ENCODE assay signal across 10 cellular contexts in the genomic region with DNA sequence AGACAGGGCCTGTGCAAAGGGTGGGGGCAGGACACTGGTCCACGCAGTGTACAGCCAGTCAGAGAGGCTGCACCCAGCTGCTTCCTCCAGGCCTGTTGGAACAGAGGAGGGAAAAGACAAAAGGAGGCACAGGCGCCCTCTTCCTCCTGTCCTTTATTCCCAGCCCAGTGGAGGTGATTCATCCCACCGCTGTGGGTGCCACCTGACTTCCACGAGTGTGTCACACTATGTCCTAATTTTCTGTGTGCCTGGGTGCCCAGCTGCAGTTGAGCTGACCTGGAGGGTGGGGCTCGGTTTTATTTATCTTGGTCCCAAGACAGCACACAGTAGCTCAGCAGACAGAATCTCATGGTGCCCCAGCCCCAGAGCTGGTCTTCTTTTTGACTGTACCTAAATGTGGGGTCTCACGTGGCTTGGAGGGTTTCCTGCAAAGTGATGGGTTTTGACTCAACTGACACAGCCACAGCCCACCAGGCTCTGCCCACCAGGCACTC. TPM values are rescaled to one million over a fixed set of nuclear protein-coding genes. Genes with fewer than 3 reads are reported as not detected.
DNase-seq lines count a peak whose midpoint lies in the region; ATAC-seq, FAIRE-seq and TF ChIP-seq lines count a peak whose summit lies in the region.
"Had no signal": no experiment of that assay in that cellular context is flagged by ENCODE, and none has a peak within 500 bp of the region (broad histone marks: within the 10 kb centered on the region; RNA-seq: fewer than 3 reads in every experiment).

No MANE protein-coding gene starts in this region.

- no peak for TF ChIP-seq RAD21 in A549 (conservative IDR thresholded peaks at IDR 0.05 in 1 of 2, IDR thresholded peaks at IDR 0.05 in 1 of 2)

- intact Hi-C loops in breast epithelium (cut with DNase I; ENCODE audit: low total_unique reads) (no loop called here), prostate gland (cut with DNase I) (no loop called here)

- H3K27ac ChIP-seq in A549, result peak overlapping the region; percentile 38 to 43; a peak in 2 of 6 replicates
- peak overlapping the region; percentile 5 for H3K27ac ChIP-seq in KOPT-K1 (ENCODE audit: low read depth, low read length, poor library complexity, severe bottlenecking)
- H3K27ac ChIP-seq in breast epithelium, result peak overlapping the region; percentile 21 to 43
- H3K27ac ChIP-seq in prostate gland, result peak overlapping the region in 1 of 2 donors; percentile 35

- no peak for TF ChIP-seq EP300 in A549 (IDR thresholded peaks at IDR 0.05)

- TF ChIP-seq POLR2A in A549 (IDR thresholded peaks at IDR 0.05; ENCODE audit: low read length) (no peak), breast epithelium (IDR thresholded peaks at IDR 0.05) (no peak), prostate gland (IDR thresholded peaks at IDR 0.05) (no peak)

- H3K4me2 ChIP-seq in A549, result peak overlapping the region; percentile 23; the same call in 2 of the 3 replicates

- H3K4me3 ChIP-seq in A549 (no peak overlapping the region), breast epithelium (no peak overlapping the region), prostate gland (no peak overlapping the region)

- 42% methylated on average over 6 of the region's 6 CpGs for WGBS in A549 (ENCODE audit: missing lambda C conversion rate)
- WGBS in prostate gland, result 74% methylated on average over 6 of the region's 6 CpGs

- TF ChIP-seq CTCF in A549 (IDR thresholded peaks at IDR 0.05) (no peak), breast epithelium (IDR thresholded peaks at IDR 0.05) (no peak), prostate gland (IDR thresholded peaks at IDR 0.05) (no peak)

- CTCF ChIA-PET in A549 (lab: Yijun Ruan, JAX), result interaction anchor here (0.9 to 1.3 kb wide), 2 partner anchors 14 to 20 kb away, joined by 3 read pairs; no protein-coding TSS in a partner anchor

- no peaks in the 10 kb centered on the region for H3K27me3 ChIP-seq in breast epithelium
- no peaks in the 10 kb centered on the region for H3K27me3 ChIP-seq in prostate gland (replicated peaks; ENCODE audit: insufficient read depth)

- peaks cover 5% of the 10 kb centered on the region; the same call in 1 of the 2 replicates for H3K36me3 ChIP-seq in KOPT-K1 (ENCODE audit: insufficient read depth, low read length)
- no peaks in the 10 kb centered on the region for H3K36me3 ChIP-seq in breast epithelium
- H3K36me3 ChIP-seq in prostate gland, result no peaks in the 10 kb centered on the region

- FAIRE-seq in A549 (lab: Jason Lieb, UNC), result no peak

- ATAC-seq in A549 (peak; percentile 20 to 62; a peak in 1 of 6 replicates), left lobe of liver (peak; percentile 82), GM19035 (IDR thresholded peaks at IDR 0.05; ENCODE audit: unreplicated experiment) (no peak)

- POLR2A ChIA-PET in A549 (lab: Yijun Ruan, JAX), result no interaction called here

- H3K4me1 ChIP-seq in A549 (peaks cover 26% of the 10 kb centered on the region), breast epithelium (no peaks in the 10 kb centered on the region), prostate gland (replicated peaks) (peaks cover 9% of the 10 kb centered on the region)

- H3K9me3 ChIP-seq in A549, result no peaks in the 10 kb centered on the region
- H3K9me3 ChIP-seq in KOPT-K1 (ENCODE audit: insufficient read depth, low read length, poor library complexity, severe bottlenecking), result no peaks in the 10 kb centered on the region
- no peaks in the 10 kb centered on the region for H3K9me3 ChIP-seq in breast epithelium
- no peaks in the 10 kb centered on the region for H3K9me3 ChIP-seq in prostate gland

- DNase-seq in A549 (ENCODE audit: low read depth in 1 of 2, low spot score in 1 of 2) (no peak), breast epithelium (ENCODE audit: low spot score in 2 of 2) (no peak), left lobe of liver (ENCODE audit: low spot score) (peak; percentile 84), prostate gland (ENCODE audit: low spot score) (no peak), GM19238 (ENCODE audit: insufficient read length, low spot score) (no peak)
- DNase-seq in activated CD4-positive, CD25-positive, alpha-beta regulatory T cell (lab: John Stamatoyannopoulos, UW), result no peak
- DNase-seq: activated CD4-positive, alpha-beta T cell treated with anti-CD3 and anti-CD28 coated beads, Interleukin-2, amount 50 U/mL, for 48 hours had no signal

TF ChIP-seq in A549, 52 proteins besides CTCF, POLR2A, EP300 and RAD21:
- TF ChIP-seq FOSL2 (IDR thresholded peaks at IDR 0.05) (no peak), FOSL2 (CRISPR knock-in tag; IDR thresholded peaks at IDR 0.05) (peak; percentile 21; the same call in 1 of the 2 replicates), SMC3 (IDR thresholded peaks at IDR 0.05) (no peak)

RNA-seq across cellular contexts. Expression of a gene that starts 9.0 kb away (rescaled TPM):
- polyA plus RNA-seq in A549 (2011; rRNA removed) (10.7 and 12.8 TPM in 2 replicates), A549 (2017; fragmentation: RNase III; extraction: RNeasy Plus Mini Kit Qiagen cat#74134 plus additional on column Dnase treatment) (10.0 to 11.2 TPM (median 10.5 TPM) in 3 replicates)
- 11.8 and 14.7 TPM in 2 replicates for polyA plus RNA-seq in A549 (2012; cell fraction: cytosol; rRNA removed)
- polyA plus RNA-seq in A549 (2012; cell fraction: nucleus; rRNA removed), result 24.1 and 25.8 TPM in 2 replicates
- polyA minus RNA-seq in A549 (2011; rRNA and poly(A)+ RNA removed), result 22.3 and 25.7 TPM in 2 replicates
- total RNA-seq in breast epithelium (10 to 100 TPM; 17.3 to 40.2 (median 31.8) TPM), left lobe of liver (17.2 TPM), prostate gland (10 to 100 TPM; 18.4 to 30.4 TPM)

RNA-seq across cellular contexts. Expression of a gene that starts 33.2 kb away (rescaled TPM):
- 0.10 and 0.11 TPM in 2 replicates for polyA plus RNA-seq in A549 (2011; rRNA removed)
- 0.03 and 0.05 TPM in 2 replicates for polyA plus RNA-seq in A549 (2012; cell fraction: cytosol; rRNA removed)
- polyA plus RNA-seq in A549 (2012; cell fraction: nucleus; rRNA removed), result 0.04 TPM in 1 of 2 replicates, not detected in the other
- polyA plus RNA-seq in A549 (2017; fragmentation: RNase III; extraction: RNeasy Plus Mini Kit Qiagen cat#74134 plus additional on column Dnase treatment), result not detected in 3 replicates
- not detected in 2 replicates for polyA minus RNA-seq in A549 (2011; rRNA and poly(A)+ RNA removed)
- total RNA-seq in breast epithelium, result not detected
- not detected for total RNA-seq in left lobe of liver
- total RNA-seq in prostate gland, result 10 to 100 TPM in 1 of 2 donors, under 1 TPM in 1; 0.91 to 10.1 TPM
- polyA plus RNA-seq: adipose tissue had no signal

RNA-seq across cellular contexts. Expression of a gene that starts 33.4 kb away (rescaled TPM):
- polyA plus RNA-seq in A549 (2011; rRNA removed) (2.7 and 2.9 TPM in 2 replicates), A549 (2017; fragmentation: RNase III; extraction: RNeasy Plus Mini Kit Qiagen cat#74134 plus additional on column Dnase treatment) (2.7 to 3.4 TPM (median 3.0 TPM) in 3 replicates)
- polyA plus RNA-seq in A549 (2012; cell fraction: cytosol; rRNA removed), result 3.2 and 4.3 TPM in 2 replicates
- polyA plus RNA-seq in A549 (2012; cell fraction: nucleus; rRNA removed), result 5.9 and 6.1 TPM in 2 replicates
- polyA minus RNA-seq in A549 (2011; rRNA and poly(A)+ RNA removed), result 2.1 and 2.4 TPM in 2 replicates
- total RNA-seq in breast epithelium (10 to 100 TPM in 1 of 3 donors, 1 to 10 TPM in 2; 5.9 to 11.1 (median 6.4) TPM), left lobe of liver (2.4 TPM), prostate gland (10 to 100 TPM in 1 of 2 donors, 1 to 10 TPM in 1; 8.0 to 13.7 TPM)
